Comparison of ENCODE assay signal across 15 cellular contexts in the genomic region with DNA sequence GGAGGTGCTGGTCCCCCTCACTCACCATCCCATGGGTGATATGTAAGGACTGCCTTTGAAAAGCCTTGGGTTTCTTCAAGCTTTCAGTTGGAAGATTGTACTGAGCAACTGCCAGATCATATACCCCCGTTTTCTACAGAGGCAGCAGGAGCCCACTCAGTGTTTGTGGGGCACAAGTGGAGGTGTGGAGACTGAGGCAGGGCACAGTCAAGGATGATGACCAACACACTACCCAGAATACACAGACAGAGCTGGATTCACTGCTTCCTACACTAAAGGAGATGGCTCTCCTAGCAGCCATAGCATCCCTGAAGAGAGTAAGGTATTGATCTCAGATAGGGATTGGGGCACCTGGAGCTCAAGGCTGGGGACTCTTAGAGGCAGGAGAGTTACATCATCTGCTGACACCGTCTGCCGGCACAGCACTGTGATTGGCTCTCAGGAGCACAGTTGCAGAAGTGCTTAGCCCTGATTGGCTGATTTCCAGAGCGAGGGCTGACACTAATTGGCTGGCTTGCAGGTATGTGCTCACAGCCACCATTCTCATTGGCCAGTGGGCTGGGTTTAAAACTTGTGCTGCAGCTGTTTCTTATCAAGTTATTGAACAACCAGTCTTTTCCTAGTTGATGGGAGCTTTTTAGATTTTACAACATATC.
DNase-seq lines count a peak whose midpoint lies in the region; ATAC-seq, FAIRE-seq and TF ChIP-seq lines count a peak whose summit lies in the region.
"Had no signal": no experiment of that assay in that cellular context is flagged by ENCODE, and none has a peak within 500 bp of the region (broad histone marks: within the 10 kb centered on the region; RNA-seq: fewer than 3 reads in every experiment).

No MANE protein-coding gene starts in this region.

- peaks cover 47% of the 10 kb centered on the region for H3K4me1 Mint-ChIP-seq in dendritic cell treated with granulocyte-macrophage colony-stimulating factor and Interleukin-4, amounts not matched to agents 40 ng/mL and 50 ng/mL, for 4 days (ENCODE audit: low read depth)
- peaks cover 29 to 48% of the 10 kb centered on the region in 2 donors for H3K4me1 Mint-ChIP-seq in stimulated activated naive B cell treated with anti-CD40 and anti-IgM and Interleukin-4, amounts not matched to agents 10 μg/mL and 1 μg/mL and 100 μg/mL, for 72 hours

- H3K9me3 Mint-ChIP-seq in dendritic cell treated with granulocyte-macrophage colony-stimulating factor and Interleukin-4, amounts not matched to agents 40 ng/mL and 50 ng/mL, for 4 days, result peaks cover 25% of the 10 kb centered on the region
- H3K9me3 Mint-ChIP-seq in stimulated activated naive B cell treated with anti-CD40 and anti-IgM and Interleukin-4, amounts not matched to agents 10 μg/mL and 1 μg/mL and 100 μg/mL, for 72 hours, result peaks cover 11 to 15% of the 10 kb centered on the region in 2 donors

- peak; percentile 8 for DNase-seq in BE2C
- peak; percentile 63 for DNase-seq in NAMALWA (ENCODE audit: low spot score)
- no peak for DNase-seq in stimulated activated naive B cell treated with anti-CD40 and anti-IgM and Interleukin-4, amounts not matched to agents 10 μg/mL and 1 μg/mL and 100 μg/mL, for 72 hours
- DNase-seq in NCI-H2196 treated with DMSO at 0.1 percent for 48 hours (lab: John Stamatoyannopoulos, UW; ENCODE audit: unreplicated experiment), result no peak
- no peak for DNase-seq in stimulated activated CD4-positive, alpha-beta T cell treated with anti-CD3 and anti-CD28 coated beads, Interleukin-2, amount 100 ng/mL, for 24 hours
- no peak for DNase-seq in urothelium cell line (ENCODE audit: low spot score)
- DNase-seq: CD8-positive, alpha-beta T cell; COR-L47; DND-41; GF-D8; GM23248 had no signal

- no peak for TF ChIP-seq CTCF in BE2C (IDR thresholded peaks at IDR 0.05; ENCODE audit: low read depth, low read length)

- peaks cover 11% of the 10 kb centered on the region for H3K36me3 Mint-ChIP-seq in dendritic cell treated with granulocyte-macrophage colony-stimulating factor and Interleukin-4, amounts not matched to agents 40 ng/mL and 50 ng/mL, for 4 days (ENCODE audit: low read depth)
- H3K36me3 Mint-ChIP-seq in stimulated activated naive B cell treated with anti-CD40 and anti-IgM and Interleukin-4, amounts not matched to agents 10 μg/mL and 1 μg/mL and 100 μg/mL, for 72 hours, result peaks cover 8 to 10% of the 10 kb centered on the region in 2 donors
- H3K36me3 Mint-ChIP-seq: CD14-positive monocyte; CD8-positive, alpha-beta T cell; IgD-negative memory B cell had no signal

- H3K4me1 ChIP-seq in BE2C, result no peaks in the 10 kb centered on the region

- H3K27me3 ChIP-seq in BE2C, result no peaks in the 10 kb centered on the region; the same call in none of the 2 replicates

- H3K36me3 ChIP-seq in BE2C, result no peaks in the 10 kb centered on the region

- no peak for FAIRE-seq in urothelium cell line (lab: Jason Lieb, UNC)
- FAIRE-seq: H54 had no signal

- H3K4me3 Mint-ChIP-seq in dendritic cell treated with granulocyte-macrophage colony-stimulating factor and Interleukin-4, amounts not matched to agents 40 ng/mL and 50 ng/mL, for 4 days, result no peak overlapping the region
- H3K4me3 Mint-ChIP-seq in stimulated activated naive B cell treated with anti-CD40 and anti-IgM and Interleukin-4, amounts not matched to agents 10 μg/mL and 1 μg/mL and 100 μg/mL, for 72 hours, result no peak overlapping the region
- H3K4me3 Mint-ChIP-seq: CD14-positive monocyte; CD8-positive, alpha-beta T cell had no signal

- peak overlapping the region; percentile 10 for H3K27ac Mint-ChIP-seq in dendritic cell treated with granulocyte-macrophage colony-stimulating factor and Interleukin-4, amounts not matched to agents 40 ng/mL and 50 ng/mL, for 4 days
- peak overlapping the region; percentile 88 for H3K27ac Mint-ChIP-seq in stimulated activated naive B cell treated with anti-CD40 and anti-IgM and Interleukin-4, amounts not matched to agents 10 μg/mL and 1 μg/mL and 100 μg/mL, for 72 hours
- H3K27ac Mint-ChIP-seq: CD8-positive, alpha-beta T cell; IgD-negative memory B cell had no signal

- peaks cover 14% of the 10 kb centered on the region for H3K27me3 Mint-ChIP-seq in dendritic cell treated with granulocyte-macrophage colony-stimulating factor and Interleukin-4, amounts not matched to agents 40 ng/mL and 50 ng/mL, for 4 days
- H3K27me3 Mint-ChIP-seq in stimulated activated naive B cell treated with anti-CD40 and anti-IgM and Interleukin-4, amounts not matched to agents 10 μg/mL and 1 μg/mL and 100 μg/mL, for 72 hours, result peaks cover 12 to 16% of the 10 kb centered on the region in 2 donors

- intact Hi-C loops in dendritic cell treated with granulocyte-macrophage colony-stimulating factor and Interleukin-4, amounts not matched to agents 40 ng/mL and 50 ng/mL, for 4 days (cut with micrococcal nuclease), result loop anchor here (5.0 kb wide), 1 partner anchor 38 kb away; no protein-coding TSS in a partner anchor

- no peak overlapping the region for H3K4me3 ChIP-seq in BE2C (ENCODE audit: low read depth, low read length)
- H3K4me3 ChIP-seq: GM23248 had no signal

- ATAC-seq in stimulated activated naive B cell treated with anti-CD40 and anti-IgM and Interleukin-4, amounts not matched to agents 10 μg/mL and 1 μg/mL and 100 μg/mL, for 72 hours (replicated peaks), result no peak
- ATAC-seq: CD8-positive, alpha-beta T cell had no signal

- no peaks in the 10 kb centered on the region for H3K9me3 ChIP-seq in BE2C

Comparison
In these comparisons a context has a peak if more than half of its experiments do, and no peak if none do; other contexts are left out.
1. DNase-seq: peak in BE2C (single experiment) and NAMALWA (single experiment); none in stimulated activated naive B cell treated with anti-CD40 and anti-IgM and Interleukin-4, amounts not matched to agents 10 μg/mL and 1 μg/mL and 100 μg/mL, for 72 hours (single experiment), NCI-H2196 treated with DMSO at 0.1 percent for 48 hours (single experiment), stimulated activated CD4-positive, alpha-beta T cell treated with anti-CD3 and anti-CD28 coated beads, Interleukin-2, amount 100 ng/mL, for 24 hours (0 of 2) and urothelium cell line (single experiment).